Comparison of ENCODE assay signal across 8 cellular contexts in the genomic region with DNA sequence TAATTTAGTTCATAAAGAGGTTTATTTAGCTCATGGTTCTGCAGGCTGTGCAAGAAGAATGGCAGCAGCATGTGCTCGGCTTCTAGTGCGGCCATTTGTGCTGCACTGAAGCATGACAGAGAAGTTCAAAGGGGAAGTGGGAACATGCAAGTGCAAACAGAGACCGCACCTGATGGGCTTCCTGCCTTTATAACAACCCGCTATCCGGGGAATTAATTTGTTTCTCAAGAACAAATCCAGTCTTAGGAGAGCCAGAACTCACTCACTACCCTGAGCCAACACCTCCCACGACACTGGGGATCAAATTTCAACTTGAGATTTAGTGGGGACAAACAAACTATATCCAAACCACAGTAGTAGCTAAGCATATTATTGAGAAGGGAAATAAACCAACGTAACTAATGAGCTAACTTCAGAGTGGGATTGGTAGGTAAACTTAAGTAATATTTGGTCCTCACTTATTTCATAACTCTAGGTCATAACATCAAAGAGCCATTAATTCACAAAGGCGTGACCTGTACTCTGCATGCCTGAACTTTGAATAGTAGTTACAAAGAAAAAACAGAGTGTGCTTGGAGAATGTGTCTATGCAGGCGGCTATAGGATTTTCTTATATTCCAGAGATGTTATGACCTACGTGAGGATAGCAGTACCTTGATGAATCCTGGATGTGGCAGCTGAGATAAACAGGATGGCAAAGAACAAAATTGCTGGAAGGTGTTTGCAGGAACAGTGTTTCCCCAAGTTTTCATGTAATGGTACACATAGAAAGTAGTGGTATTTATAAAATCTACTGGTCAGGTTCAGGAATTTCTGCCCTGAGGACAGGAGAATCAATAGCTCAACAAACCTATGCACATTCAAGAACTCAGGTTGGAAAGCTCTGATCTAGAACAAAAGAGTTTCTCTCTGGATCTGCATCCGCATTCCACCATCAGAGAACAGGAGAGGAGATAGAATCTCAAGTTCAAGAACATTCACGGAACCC.
DNase-seq lines count a peak whose midpoint lies in the region; ATAC-seq and TF ChIP-seq lines count a peak whose summit lies in the region.

No MANE protein-coding gene starts in this region.

- no peak overlapping the region for H3K4me3 ChIP-seq in right atrium auricular region
- no peak overlapping the region for H3K4me3 ChIP-seq in effector memory CD4-positive, alpha-beta T cell (ENCODE audit: insufficient read depth, low read depth, low read length, poor library complexity, severe bottlenecking)

- POLR2A ChIA-PET in naive thymus-derived CD8-positive, alpha-beta T cell (lab: Charles Lee) = interaction anchor here (0.7 kb wide), 1 partner anchor 266 kb away, joined by 5 read pairs; no protein-coding TSS in a partner anchor

- peaks cover 0 to 5% of the 10 kb centered on the region in 2 donors for H3K4me1 ChIP-seq in right atrium auricular region
- H3K4me1 ChIP-seq in effector memory CD4-positive, alpha-beta T cell (ENCODE audit: control insufficient read depth, insufficient read depth, low read length, poor library complexity, severe bottlenecking) = no peaks in the 10 kb centered on the region

- peak; percentile 97 for ATAC-seq in GM19035 (IDR thresholded peaks at IDR 0.05; ENCODE audit: unreplicated experiment)
- peak; percentile 91 for ATAC-seq in HG02885 (IDR thresholded peaks at IDR 0.05; ENCODE audit: poor library complexity, unreplicated experiment)
- ATAC-seq in naive thymus-derived CD8-positive, alpha-beta T cell = peak; percentile 44 to 74

- H3K4me1 Mint-ChIP-seq in naive thymus-derived CD8-positive, alpha-beta T cell = peaks cover 10 to 21% (median 13%) of the 10 kb centered on the region in 4 donors
- H3K4me1 Mint-ChIP-seq in chondrocyte (ENCODE audit: low read depth) = no peaks in the 10 kb centered on the region

- peaks cover 0 to 14% (median 3%) of the 10 kb centered on the region in 9 donors for H3K9me3 Mint-ChIP-seq in naive thymus-derived CD8-positive, alpha-beta T cell
- peaks cover 7% of the 10 kb centered on the region for H3K9me3 Mint-ChIP-seq in chondrocyte (ENCODE audit: low read depth)

- peaks cover 0 to 12% (median 3%) of the 10 kb centered on the region in 3 donors for H3K36me3 Mint-ChIP-seq in naive thymus-derived CD8-positive, alpha-beta T cell
- H3K36me3 Mint-ChIP-seq in chondrocyte (ENCODE audit: low read depth) = no peaks in the 10 kb centered on the region

- peak; percentile 26 for DNase-seq in NCI-H2171 treated with DMSO at 0.1 percent for 48 hours (lab: John Stamatoyannopoulos, UW)
- DNase-seq in naive thymus-derived CD8-positive, alpha-beta T cell = peak in 4 of 10 donors; percentile 4 to 38 (median 26)
- DNase-seq in right atrium auricular region (ENCODE audit: low spot score) = no peak
- no peak for DNase-seq in chondrocyte (ENCODE audit: low spot score)
- no peak for DNase-seq in NCI-H1694 (lab: John Stamatoyannopoulos, UW)
- no peak for DNase-seq in effector memory CD4-positive, alpha-beta T cell

- H3K27me3 Mint-ChIP-seq in naive thymus-derived CD8-positive, alpha-beta T cell = no peaks in the 10 kb centered on the region
- H3K27me3 Mint-ChIP-seq in chondrocyte (ENCODE audit: low read depth) = no peaks in the 10 kb centered on the region

- peak overlapping the region in 8 of 10 donors; percentile 14 to 73 (median 46) for H3K27ac Mint-ChIP-seq in naive thymus-derived CD8-positive, alpha-beta T cell
- no peak overlapping the region for H3K27ac Mint-ChIP-seq in chondrocyte (ENCODE audit: unreplicated experiment)

- no peaks in the 10 kb centered on the region for H3K9me3 ChIP-seq in right atrium auricular region
- H3K9me3 ChIP-seq in effector memory CD4-positive, alpha-beta T cell (ENCODE audit: control insufficient read depth, low read length) = no peaks in the 10 kb centered on the region

- H3K4me3 Mint-ChIP-seq in naive thymus-derived CD8-positive, alpha-beta T cell = peak overlapping the region in 6 of 10 donors; percentile 4 to 39 (median 30)
- H3K4me3 Mint-ChIP-seq in chondrocyte (ENCODE audit: unreplicated experiment) = no peak overlapping the region

- H3K36me3 ChIP-seq in right atrium auricular region = no peaks in the 10 kb centered on the region
- no peaks in the 10 kb centered on the region for H3K36me3 ChIP-seq in effector memory CD4-positive, alpha-beta T cell (ENCODE audit: control insufficient read depth, insufficient read depth, low read length)

- no peak overlapping the region for H3K27ac ChIP-seq in right atrium auricular region
- no peak overlapping the region for H3K27ac ChIP-seq in effector memory CD4-positive, alpha-beta T cell (ENCODE audit: insufficient read depth, low read length, poor library complexity, severe bottlenecking)

- H3K27me3 ChIP-seq in right atrium auricular region = no peaks in the 10 kb centered on the region
- no peaks in the 10 kb centered on the region for H3K27me3 ChIP-seq in effector memory CD4-positive, alpha-beta T cell (replicated peaks; ENCODE audit: control insufficient read depth, insufficient read depth, low read length, poor library complexity, severe bottlenecking)

- TF ChIP-seq CTCF in right atrium auricular region (IDR thresholded peaks at IDR 0.05) (no peak), chondrocyte (IDR thresholded peaks at IDR 0.05) (no peak)
